In genomic region chr11:6206456-6207180, GRCh38 we compare ENCODE assay signal across 24 cellular contexts. TPM values are rescaled to one million over a fixed set of nuclear protein-coding genes. Genes with fewer than 3 reads are reported as not detected.
DNase-seq lines count a peak whose midpoint lies in the region; ATAC-seq, FAIRE-seq and TF ChIP-seq lines count a peak whose summit lies in the region.
"Had no signal": no experiment of that assay in that cellular context is flagged by ENCODE, and none has a peak within 500 bp of the region (broad histone marks: within the 10 kb centered on the region; RNA-seq: fewer than 3 reads in every experiment).

No MANE protein-coding gene starts in this region.

- intact Hi-C loops in CD14-positive monocyte (cut with micrococcal nuclease) = no loop called here

- no peak overlapping the region for H3K9ac ChIP-seq in astrocyte (ENCODE audit: low read length)
- H3K9ac ChIP-seq in rectal smooth muscle tissue (ENCODE audit: low read length) = no peak overlapping the region
- H3K9ac ChIP-seq: BLaER1 treated with 17β-estradiol and CSF1 and Interleukin-3, amounts not matched to agents 10 nM and 100 nM had no signal

- H3K27ac ChIP-seq in astrocyte (ENCODE audit: low read depth, low read length) (no peak overlapping the region), rectal smooth muscle tissue (ENCODE audit: low read depth, low read length) (peak overlapping the region; percentile 62)
- H3K27ac ChIP-seq: BLaER1 treated with 17β-estradiol and CSF1 and Interleukin-3, amounts not matched to agents 10 nM and 100 nM; PC-9; SJCRH30 had no signal

- no peaks in the 10 kb centered on the region for H4K20me1 ChIP-seq in astrocyte (ENCODE audit: insufficient read depth, low read length)
- H4K20me1 ChIP-seq: BLaER1 treated with 17β-estradiol and CSF1 and Interleukin-3, amounts not matched to agents 10 nM and 100 nM had no signal

- H3K4me3 ChIP-seq in astrocyte (ENCODE audit: insufficient read depth, low read depth, low read length) = no peak overlapping the region
- H3K4me3 ChIP-seq in rectal smooth muscle tissue (ENCODE audit: low read length) = no peak overlapping the region
- H3K4me3 ChIP-seq: BLaER1 treated with 17β-estradiol and CSF1 and Interleukin-3, amounts not matched to agents 10 nM and 100 nM; MG63; PC-9; SJCRH30 had no signal

- peaks cover 2% of the 10 kb centered on the region for H3K36me3 ChIP-seq in astrocyte (ENCODE audit: insufficient read depth, low read length)
- no peaks in the 10 kb centered on the region for H3K36me3 ChIP-seq in rectal smooth muscle tissue (ENCODE audit: control insufficient read depth, insufficient read depth, low read length)
- H3K36me3 ChIP-seq: MG63, SJCRH30 had no signal

- peaks cover 51 to 64% of the 10 kb centered on the region in 2 donors for H3K36me3 Mint-ChIP-seq in CD14-positive monocyte
- H3K36me3 Mint-ChIP-seq in astrocyte (ENCODE audit: low read depth, unreplicated experiment) = peaks cover 19% of the 10 kb centered on the region
- H3K36me3 Mint-ChIP-seq in immature natural killer cell = peaks cover 10 to 28% (median 11%) of the 10 kb centered on the region in 3 donors
- H3K36me3 Mint-ChIP-seq: IgD-negative memory B cell had no signal

- no peak for FAIRE-seq in astrocyte (lab: Jason Lieb, UNC)
- FAIRE-seq: A204.1, D721Med, G401.6 had no signal

- no peak for TF ChIP-seq CTCF in CD14-positive monocyte (IDR thresholded peaks at IDR 0.05)
- no peak for TF ChIP-seq CTCF in astrocyte (IDR thresholded peaks at IDR 0.05; ENCODE audit: insufficient read depth, low read depth, low read length)

- H3K27me3 Mint-ChIP-seq in CD14-positive monocyte (ENCODE audit: low read depth in 3 of 3) (no peaks in the 10 kb centered on the region), astrocyte (ENCODE audit: low read depth, unreplicated experiment) (no peaks in the 10 kb centered on the region), immature natural killer cell (ENCODE audit: low read depth in 3 of 3) (peaks cover 0 to 2% (median 0%) of the 10 kb centered on the region in 3 donors)
- H3K27me3 Mint-ChIP-seq: CD8-positive, alpha-beta memory T cell; IgD-negative memory B cell had no signal

- no peaks in the 10 kb centered on the region for H3K9me3 ChIP-seq in astrocyte (ENCODE audit: insufficient read depth, low read depth, low read length)
- H3K9me3 ChIP-seq: MG63, SJCRH30 had no signal

- H3K4me2 ChIP-seq in astrocyte (ENCODE audit: low read length) = no peak overlapping the region
- H3K4me2 ChIP-seq: BLaER1 treated with 17β-estradiol and CSF1 and Interleukin-3, amounts not matched to agents 10 nM and 100 nM; PC-9 had no signal

- H3K4me3 Mint-ChIP-seq in CD14-positive monocyte (no peak overlapping the region), astrocyte (ENCODE audit: unreplicated experiment) (no peak overlapping the region), immature natural killer cell (no peak overlapping the region)
- H3K4me3 Mint-ChIP-seq: CD8-positive, alpha-beta memory T cell; IgD-negative memory B cell had no signal

- ATAC-seq in HG02610 (IDR thresholded peaks at IDR 0.05; ENCODE audit: unreplicated experiment) = no peak

- no peaks in the 10 kb centered on the region for H3K79me2 ChIP-seq in astrocyte (ENCODE audit: insufficient read depth, low read length)

- H3K4me1 Mint-ChIP-seq in CD14-positive monocyte (peaks cover 53% of the 10 kb centered on the region), astrocyte (ENCODE audit: low read depth, unreplicated experiment) (peaks cover 24% of the 10 kb centered on the region), immature natural killer cell (peaks cover 41 to 45% of the 10 kb centered on the region in 2 donors)

- no peak overlapping the region for H2AFZ ChIP-seq in astrocyte (ENCODE audit: low read depth, low read length)
- H2AFZ ChIP-seq: PC-9 had no signal

- H3K9me3 Mint-ChIP-seq in CD14-positive monocyte (no peaks in the 10 kb centered on the region), astrocyte (ENCODE audit: unreplicated experiment) (no peaks in the 10 kb centered on the region), immature natural killer cell (no peaks in the 10 kb centered on the region)
- H3K9me3 Mint-ChIP-seq: CD8-positive, alpha-beta memory T cell; IgD-negative memory B cell had no signal

- no peak for DNase-seq in CD14-positive monocyte (ENCODE audit: low spot score)
- peak; percentile 30 for DNase-seq in astrocyte (ENCODE audit: low read depth)
- DNase-seq in immature natural killer cell = no peak
- no peak for DNase-seq in HCEC 1CT
- DNase-seq in DMS153 treated with DMSO at 0.1 percent for 48 hours (lab: John Stamatoyannopoulos, UW; ENCODE audit: unreplicated experiment) = no peak
- DNase-seq: CD8-positive, alpha-beta memory T cell; DMS79 treated with DMSO at 0.1 percent for 48 hours; H7; Kasumi-1; MG63; NCI-H1092; NCI-H1436 treated with DMSO at 0.1 percent for 48 hours; NCI-H2029 treated with DMSO at 0.1 percent for 48 hours; NCI-H2171; NCI-H526; PC-9; SJCRH30 had no signal

- H3K4me1 ChIP-seq in astrocyte (ENCODE audit: insufficient read depth, low read length) (no peaks in the 10 kb centered on the region), rectal smooth muscle tissue (ENCODE audit: control insufficient read depth, insufficient read depth, low read length) (no peaks in the 10 kb centered on the region)
- H3K4me1 ChIP-seq: SJCRH30 had no signal

- peak overlapping the region in 6 of 7 donors; percentile 28 to 100 (median 70) for H3K27ac Mint-ChIP-seq in CD14-positive monocyte
- peak overlapping the region; percentile 6 for H3K27ac Mint-ChIP-seq in astrocyte (ENCODE audit: unreplicated experiment)
- peak overlapping the region in 4 of 6 donors; percentile 39 to 64 (median 52) for H3K27ac Mint-ChIP-seq in immature natural killer cell
- H3K27ac Mint-ChIP-seq: IgD-negative memory B cell had no signal

- H3K27me3 ChIP-seq in astrocyte (ENCODE audit: insufficient read depth, low read length) = no peaks in the 10 kb centered on the region
- H3K27me3 ChIP-seq in rectal smooth muscle tissue (ENCODE audit: control insufficient read depth, insufficient read depth, low read length) = no peaks in the 10 kb centered on the region
- H3K27me3 ChIP-seq: BLaER1 treated with 17β-estradiol and CSF1 and Interleukin-3, amounts not matched to agents 10 nM and 100 nM; MG63; SJCRH30 had no signal

RNA-seq across cellular contexts. Expression of gene C11orf42, which starts 1.3 kb away (rescaled TPM):
- polyA plus RNA-seq in CD14-positive monocyte = not detected
- not detected in 2 replicates for total RNA-seq in astrocyte
- not detected for polyA plus RNA-seq in immature natural killer cell
- total RNA-seq: CD8-positive, alpha-beta memory T cell; H7; PC-9; SJCRH30 had no signal
- polyA plus RNA-seq: CD8-positive, alpha-beta memory T cell; IgD-negative memory B cell had no signal

RNA-seq across cellular contexts. Expression of gene OR52W1, which starts 7.6 kb away (rescaled TPM):
- polyA plus RNA-seq in CD14-positive monocyte (not detected), immature natural killer cell (not detected)
- total RNA-seq in astrocyte = not detected in 2 replicates
- total RNA-seq: CD8-positive, alpha-beta memory T cell; H7; PC-9; SJCRH30 had no signal
- polyA plus RNA-seq: CD8-positive, alpha-beta memory T cell; IgD-negative memory B cell had no signal

RNA-seq across cellular contexts. Expression of gene FHIP1B, which starts 27.8 kb away (rescaled TPM):
- polyA plus RNA-seq in CD14-positive monocyte = 10 to 100 TPM; 14.2 to 18.9 TPM
- 18.2 and 19.6 TPM in 2 replicates for total RNA-seq in astrocyte
- 10 to 100 TPM; 11.9 to 20.5 (median 15.1) TPM for polyA plus RNA-seq in immature natural killer cell

RNA-seq across cellular contexts. Expression of gene CNGA4, which starts 32.3 kb away (rescaled TPM):
- polyA plus RNA-seq in CD14-positive monocyte (not detected), immature natural killer cell (not detected)
- 0.16 and 0.31 TPM in 2 replicates for total RNA-seq in astrocyte
- total RNA-seq: SJCRH30 had no signal
- polyA plus RNA-seq: CD8-positive, alpha-beta memory T cell; IgD-negative memory B cell had no signal

RNA-seq across cellular contexts. Expression of gene OR52B2, which starts 36.5 kb away (rescaled TPM):
- polyA plus RNA-seq in CD14-positive monocyte (not detected), immature natural killer cell (not detected)
- total RNA-seq in astrocyte = not detected in 2 replicates
- total RNA-seq: CD8-positive, alpha-beta memory T cell; H7; PC-9; SJCRH30 had no signal
- polyA plus RNA-seq: CD8-positive, alpha-beta memory T cell; IgD-negative memory B cell had no signal

Comparison
In these comparisons a context has a peak if more than half of its experiments do, and no peak if none do; other contexts are left out.
1. H3K27ac Mint-ChIP-seq: peak in every context shown above with its lines; median percentile 70 in CD14-positive monocyte; 52 in immature natural killer cell; 6 in astrocyte.